1 cellular context compared by ENCODE assay signal in genomic region chr6:166334878-166335277, GRCh38.
TF ChIP-seq lines count a peak whose summit lies in the region.

No MANE protein-coding gene starts in this region.

TF ChIP-seq in HEK293T, 16 proteins besides CTCF, POLR2A, EP300 and RAD21 (continued from another document):
- TF ChIP-seq PKNOX1 (IDR thresholded peaks at IDR 0.05): no peak
